In the genomic region with DNA sequence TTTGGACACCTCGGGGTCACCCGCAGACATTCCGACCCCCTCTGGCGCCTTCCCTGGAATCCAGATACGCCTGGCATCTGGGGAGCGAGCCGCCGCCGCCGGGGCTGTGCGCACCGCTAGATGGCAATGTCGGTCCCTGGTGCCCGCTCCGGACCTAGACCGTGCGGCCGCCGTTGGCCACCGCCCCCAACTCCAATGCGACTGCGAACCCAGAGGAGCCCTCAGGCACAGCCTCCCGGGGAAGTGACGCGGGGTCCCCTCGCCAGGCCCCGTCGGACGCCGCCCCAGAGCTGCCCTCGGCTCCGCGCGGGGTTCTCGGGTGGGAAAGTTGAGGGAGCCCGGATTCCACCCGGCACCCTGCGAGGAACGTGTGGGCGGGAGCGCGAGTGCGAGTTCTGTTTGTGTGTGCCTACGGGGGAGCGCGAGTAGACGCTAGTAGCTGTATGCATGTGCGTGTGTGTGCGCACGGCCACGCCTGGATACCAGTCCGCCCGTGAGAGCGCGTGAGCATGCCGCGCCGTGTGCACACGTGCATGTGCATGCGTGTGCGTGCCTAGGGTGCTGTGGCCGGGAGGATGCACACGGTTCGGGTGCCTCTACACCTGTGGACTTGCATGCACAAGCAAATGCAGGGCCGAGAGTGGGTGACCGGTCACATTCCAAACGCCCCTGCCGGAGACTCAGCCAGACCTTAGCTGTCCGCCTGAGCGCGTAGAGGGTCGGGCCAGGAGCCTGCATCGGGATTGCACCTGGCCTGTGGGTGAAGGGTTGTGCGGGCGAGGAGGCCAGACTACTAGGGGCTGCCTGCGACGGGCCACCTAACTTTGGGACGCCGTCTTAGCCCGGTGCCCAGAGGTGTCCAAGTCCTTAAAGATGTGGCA, we compare ENCODE assay signal across 8 cellular contexts. TPM values are rescaled to one million over a fixed set of nuclear protein-coding genes. Genes with fewer than 3 reads are reported as not detected.
DNase-seq lines count a peak whose midpoint lies in the region; FAIRE-seq and TF ChIP-seq lines count a peak whose summit lies in the region.

No MANE protein-coding gene starts in this region.

- TF ChIP-seq CTCF in AG09309 (IDR thresholded peaks at IDR 0.05; ENCODE audit: control insufficient read depth, insufficient read depth, low read depth, low read length, missing control alignments) (peak; percentile 92), HL-60 (IDR thresholded peaks at IDR 0.05; ENCODE audit: insufficient read depth, low read length) (peak; percentile 35), OCI-LY3 (IDR thresholded peaks at IDR 0.05; ENCODE audit: low read depth, low read length) (peak; percentile 81), glutamatergic neuron (IDR thresholded peaks at IDR 0.05; ENCODE audit: partially characterized antibody, unreplicated experiment) (peak; percentile 78)

- peak overlapping the region; percentile 37 for H2AFZ ChIP-seq in OCI-LY3 (ENCODE audit: low read depth, low read length)

- H3K27me3 Mint-ChIP-seq in activated naive CD4-positive, alpha-beta T cell treated with anti-CD3 and anti-CD28 coated beads, Interleukin-2, amount 10 ng/mL, durations not matched to agents 7 days and 5 days: peaks cover 96% of the 10 kb centered on the region
- H3K27me3 Mint-ChIP-seq in glutamatergic neuron (ENCODE audit: unreplicated experiment): peaks cover 19% of the 10 kb centered on the region

- H3K27ac ChIP-seq in HL-60 (replicated peaks) (no peak overlapping the region), OCI-LY3 (ENCODE audit: low read length) (no peak overlapping the region)

- H3K36me3 ChIP-seq in OCI-LY3 (replicated peaks; ENCODE audit: low read depth, low read length): no peaks in the 10 kb centered on the region

- no peak overlapping the region for H3K27ac Mint-ChIP-seq in activated naive CD4-positive, alpha-beta T cell treated with anti-CD3 and anti-CD28 coated beads, Interleukin-2, amount 10 ng/mL, durations not matched to agents 7 days and 5 days
- H3K27ac Mint-ChIP-seq in glutamatergic neuron (ENCODE audit: unreplicated experiment): no peak overlapping the region

- peak overlapping the region; percentile 98 for H3K4me2 ChIP-seq in OCI-LY3 (ENCODE audit: low read length)

- H3K4me3 ChIP-seq in AG09309 (ENCODE audit: control insufficient read depth, low read depth, low read length) (peak overlapping the region; percentile 50), HL-60 (replicated peaks; ENCODE audit: insufficient read depth, low read length) (peak overlapping the region; percentile 47), OCI-LY3 (ENCODE audit: low read length) (peak overlapping the region; percentile 79)

- DNase-seq in AG09309 (ENCODE audit: low read depth): no peak
- peak; percentile 77 for DNase-seq in GM18507 (ENCODE audit: extremely low spot score, insufficient read length, low read depth)
- DNase-seq in HL-60 (ENCODE audit: low read depth in 1 of 2, low spot score in 1 of 2): peak in 1 of 2 experiments; percentile 71
- peak; percentile 70 for DNase-seq in activated naive CD4-positive, alpha-beta T cell treated with anti-CD3 and anti-CD28 coated beads, Interleukin-2, amount 10 ng/mL, durations not matched to agents 7 days and 5 days
- peak; percentile 94 for DNase-seq in glutamatergic neuron
- DNase-seq in occipital lobe (lab: John Stamatoyannopoulos, UW): peak; percentile 47
- no peak for DNase-seq in activated gamma-delta T cell treated with Interleukin-2 at 50 U/mL for 16 hours

- H4K20me1 ChIP-seq in OCI-LY3 (ENCODE audit: insufficient read depth, low read length): no peaks in the 10 kb centered on the region

- no peaks in the 10 kb centered on the region for H3K36me3 Mint-ChIP-seq in activated naive CD4-positive, alpha-beta T cell treated with anti-CD3 and anti-CD28 coated beads, Interleukin-2, amount 10 ng/mL, durations not matched to agents 7 days and 5 days
- H3K36me3 Mint-ChIP-seq in glutamatergic neuron (ENCODE audit: unreplicated experiment): peaks cover 10% of the 10 kb centered on the region

- FAIRE-seq in GM18507 (lab: Jason Lieb, UNC): peak; percentile 69

- H3K4me1 Mint-ChIP-seq in activated naive CD4-positive, alpha-beta T cell treated with anti-CD3 and anti-CD28 coated beads, Interleukin-2, amount 10 ng/mL, durations not matched to agents 7 days and 5 days: peaks cover 46% of the 10 kb centered on the region
- peaks cover 23% of the 10 kb centered on the region for H3K4me1 Mint-ChIP-seq in glutamatergic neuron (ENCODE audit: low read depth, unreplicated experiment)

- no peaks in the 10 kb centered on the region for H3K9me3 Mint-ChIP-seq in activated naive CD4-positive, alpha-beta T cell treated with anti-CD3 and anti-CD28 coated beads, Interleukin-2, amount 10 ng/mL, durations not matched to agents 7 days and 5 days
- peaks cover 23% of the 10 kb centered on the region for H3K9me3 Mint-ChIP-seq in glutamatergic neuron (ENCODE audit: unreplicated experiment)

- peak overlapping the region; percentile 31 for H3K4me3 Mint-ChIP-seq in activated naive CD4-positive, alpha-beta T cell treated with anti-CD3 and anti-CD28 coated beads, Interleukin-2, amount 10 ng/mL, durations not matched to agents 7 days and 5 days
- peak overlapping the region; percentile 78 for H3K4me3 Mint-ChIP-seq in glutamatergic neuron (ENCODE audit: unreplicated experiment)

- H3K9ac ChIP-seq in OCI-LY3 (ENCODE audit: low read length): peak overlapping the region; percentile 22; the same call in 1 of the 2 replicates

- H3K4me1 ChIP-seq in OCI-LY3 (ENCODE audit: low read length): peaks cover 7% of the 10 kb centered on the region

- CTCF ChIA-PET in activated naive CD4-positive, alpha-beta T cell treated with anti-CD3 and anti-CD28 coated beads, Interleukin-2, amount 10 ng/mL, durations not matched to agents 7 days and 5 days (lab: Charles Lee): interaction anchor here (0.7 to 3.4 kb wide), 11 partner anchors 10 to 281 kb away, joined by 3 to 12 read pairs (median 5); a partner anchor contains a TSS

- H3K9me3 ChIP-seq in OCI-LY3 (ENCODE audit: insufficient read depth, low read length): no peaks in the 10 kb centered on the region

- no peaks in the 10 kb centered on the region for H3K79me2 ChIP-seq in OCI-LY3 (ENCODE audit: low read length)

- H3K27me3 ChIP-seq in HL-60 (ENCODE audit: insufficient read depth, poor library complexity, severe bottlenecking) (peaks cover 25% of the 10 kb centered on the region), OCI-LY3 (ENCODE audit: low read depth, low read length) (peaks cover 14% of the 10 kb centered on the region)

RNA-seq across cellular contexts. Expression of a gene that starts 1.9 kb away (rescaled TPM):
- total RNA-seq in glutamatergic neuron (ENCODE audit: unreplicated experiment) (8.5 TPM), occipital lobe (0.78 TPM)

RNA-seq across cellular contexts. Expression of a gene that starts 8.2 kb away (rescaled TPM):
- total RNA-seq in glutamatergic neuron (ENCODE audit: unreplicated experiment) (846 TPM), occipital lobe (15.1 TPM)

RNA-seq across cellular contexts. Expression of a gene that starts 42.4 kb away (rescaled TPM):
- total RNA-seq in glutamatergic neuron (ENCODE audit: unreplicated experiment) (60.9 TPM), occipital lobe (33.5 TPM)

Comparison
In these comparisons a context has a peak if more than half of its experiments do, and no peak if none do; other contexts are left out.
1. DNase-seq: peak in GM18507 (single experiment), activated naive CD4-positive, alpha-beta T cell treated with anti-CD3 and anti-CD28 coated beads, Interleukin-2, amount 10 ng/mL, durations not matched to agents 7 days and 5 days (single experiment), glutamatergic neuron (single experiment) and occipital lobe (single experiment); none in AG09309 (single experiment) and activated gamma-delta T cell treated with Interleukin-2 at 50 U/mL for 16 hours (single experiment).
2. CTCF ChIP-seq: peak in every context shown above with its lines; median percentile 92 in AG09309; 81 in OCI-LY3; 78 in glutamatergic neuron; 35 in HL-60.
3. RNA of a gene that starts 8.2 kb away (total RNA-seq): 846 TPM in glutamatergic neuron (single experiment); 15.1 TPM in occipital lobe (single experiment); every median in the first group is over 10 times any median in the second.
4. Peak in every context shown above with its lines, with median percentiles within 50 percentile points of each other: H3K4me3 ChIP-seq.